8 cellular contexts compared by ENCODE assay signal in genomic region chr10:68231106-68231901, GRCh38. TPM values are rescaled to one million over a fixed set of nuclear protein-coding genes. Genes with fewer than 3 reads are reported as not detected.
DNase-seq lines count a peak whose midpoint lies in the region; ATAC-seq, FAIRE-seq and TF ChIP-seq lines count a peak whose summit lies in the region.

No MANE protein-coding gene starts in this region.

- H3K4ac ChIP-seq in H1 (replicated peaks; ENCODE audit: insufficient read length, low read depth, low read length), result no peak overlapping the region

- H3K27me3 ChIP-seq in H1 (replicated peaks in 1 of 4; ENCODE audit: control insufficient read depth in 3 of 4, extremely low read depth in 1 of 4, insufficient read depth in 3 of 4, low read length in 3 of 4), result peaks cover 0 to 5% (median 3%) of the 10 kb centered on the region in 4 experiments; a peak in 4 of 7 replicates

- peak overlapping the region; percentile 75 for H4K5ac ChIP-seq in H1 (ENCODE audit: insufficient read length, low read depth, low read length)

- peak in 1 of 2 experiments; percentile 8; a peak in 1 of 4 replicates for TF ChIP-seq RAD21 in H1 (IDR thresholded peaks at IDR 0.05 in 1 of 2, conservative IDR thresholded peaks at IDR 0.05 in 1 of 2; ENCODE audit: low read depth in 2 of 2, low read length in 2 of 2)

- H3K4me3 ChIP-seq in H1 (ENCODE audit: extremely low read depth in 1 of 4, insufficient read depth in 2 of 4, low read depth in 3 of 4, low read length in 4 of 4), result peak overlapping the region; percentile 54 to 74 (median 68)

- peak overlapping the region; percentile 99 for H2AFZ ChIP-seq in H1 (ENCODE audit: low read length)

- H2BK120ac ChIP-seq in H1 (replicated peaks; ENCODE audit: low read depth, low read length), result no peak overlapping the region

- TF ChIP-seq POLR2A in GM12892 (IDR thresholded peaks at IDR 0.05; ENCODE audit: low read depth, low read length) (no peak), H1 (IDR thresholded peaks at IDR 0.05; ENCODE audit: control extremely low read depth in 1 of 2, low read depth in 2 of 2, low read length in 2 of 2) (peak; percentile 29 to 74)

- FAIRE-seq in GM12892 (lab: Jason Lieb, UNC) (peak; percentile 82), H1 (lab: Jason Lieb, UNC) (no peak)

- H3K23me2 ChIP-seq in H1 (ENCODE audit: low read depth, low read length), result peaks cover 8% of the 10 kb centered on the region

- CTCF ChIA-PET in H1 (lab: Charles Lee; ENCODE audit: partially characterized antibody), result interaction anchor here (0.7 to 2.0 kb wide), 13 partner anchors 9 to 117 kb away, joined by 3 to 16 read pairs (median 4); partner anchors contain the start of gene PBLD

- no peak overlapping the region; the same call in 1 of the 2 replicates for H2BK5ac ChIP-seq in H1 (ENCODE audit: low read depth, low read length)

- peak overlapping the region; percentile 69; the same call in 1 of the 2 replicates for H2BK12ac ChIP-seq in H1 (ENCODE audit: low read depth, low read length)

- H4K91ac ChIP-seq in H1 (replicated peaks; ENCODE audit: insufficient read length, low read length), result peak overlapping the region; percentile 83

- 0 out of 2 replicates have a peak overlapping the region, but pooled peaks have one; percentile 19 for H2BK15ac ChIP-seq in H1 (ENCODE audit: low read length)

- DNase-seq in GM12892 (ENCODE audit: insufficient read length) (peak; percentile 75), NCI-H1417 treated with DMSO at 0.1 percent for 48 hours (lab: John Stamatoyannopoulos, UW) (peak; percentile 61), H1 (ENCODE audit: low read depth in 1 of 2, low spot score in 2 of 2) (peak; percentile 38 to 88), medulla oblongata (ENCODE audit: extremely low spot score) (peak; percentile 72)
- DNase-seq in activated CD4-positive, alpha-beta T cell treated with anti-CD3 and anti-CD28 coated beads for 48 hours, result peak; percentile 54
- DNase-seq in stimulated activated CD8-positive, alpha-beta memory T cell treated with anti-CD3 and anti-CD28 coated beads, Interleukin-12 subunit alpha, Interleukin-12 subunit beta, amount 100 ng/mL, for 4 hours (ENCODE audit: low read depth), result peak; percentile 1

- H3K36me3 ChIP-seq in H1 (ENCODE audit: control insufficient read depth in 2 of 4, insufficient read depth in 4 of 4, low read length in 3 of 4), result no peaks in the 10 kb centered on the region

- POLR2A ChIA-PET in H1 (lab: Charles Lee; ENCODE audit: partially characterized antibody), result interaction anchor here (0.6 to 4.0 kb wide), 11 partner anchors 8 to 564 kb away, joined by 3 to 64 read pairs (median 4); partner anchors contain the start of genes HERC4, HNRNPH3 and PBLD

- peak overlapping the region; percentile 64 for H3K27ac ChIP-seq in 22Rv1
- H3K27ac ChIP-seq in H1 (ENCODE audit: low read depth, low read length), result no peak overlapping the region; the same call in 1 of the 2 replicates

- H3K9me3 ChIP-seq in H1 (ENCODE audit: insufficient read depth in 2 of 2, low read depth in 1 of 2, low read length in 1 of 2), result no peaks in the 10 kb centered on the region

- peak overlapping the region; percentile 49 to 83 (median 64) for H3K9ac ChIP-seq in H1 (replicated peaks in 1 of 4; ENCODE audit: extremely low read depth in 1 of 4, low read depth in 3 of 4, low read length in 3 of 4)

- H3K18ac ChIP-seq in H1 (ENCODE audit: extremely low read depth, low read length), result peak overlapping the region; percentile 17; the same call in 1 of the 2 replicates

- peak overlapping the region; percentile 90 to 97 for H3K4me2 ChIP-seq in H1 (ENCODE audit: insufficient read depth in 1 of 2, low read depth in 2 of 2, low read length in 2 of 2)

- no peak overlapping the region for H3K14ac ChIP-seq in H1 (ENCODE audit: insufficient read length)

- H2BK20ac ChIP-seq in H1 (ENCODE audit: low read length), result 0 out of 2 replicates have a peak overlapping the region, but pooled peaks have one; percentile 6

- TF ChIP-seq EP300 in H1 (IDR thresholded peaks at IDR 0.05; ENCODE audit: borderline replicate concordance in 1 of 2, low read depth in 2 of 2, low read length in 2 of 2), result no peak

- H3K56ac ChIP-seq in H1 (replicated peaks; ENCODE audit: insufficient read length, low read depth, low read length), result peak overlapping the region; percentile 62

- peak; percentile 65 for TF ChIP-seq CTCF in 22Rv1 (IDR thresholded peaks at IDR 0.05)
- TF ChIP-seq CTCF in H1 (IDR thresholded peaks at IDR 0.05; ENCODE audit: control extremely low read depth in 1 of 3, insufficient read depth in 1 of 3, low read depth in 1 of 3, low read length in 3 of 3), result peak; percentile 33 to 46 (median 46)

- H3K79me2 ChIP-seq in H1 (ENCODE audit: control insufficient read depth in 1 of 2, insufficient read depth in 2 of 2, low read length in 2 of 2), result no peaks in the 10 kb centered on the region

- no peaks in the 10 kb centered on the region for H3K79me1 ChIP-seq in H1 (ENCODE audit: low read depth, low read length)

- H2AK5ac ChIP-seq in H1 (ENCODE audit: low read depth, low read length), result no peak overlapping the region

- H3K4me1 ChIP-seq in H1 (replicated peaks in 1 of 4; ENCODE audit: control insufficient read depth in 3 of 4, insufficient read depth in 4 of 4, low read length in 3 of 4), result peaks cover 0 to 5% (median 0%) of the 10 kb centered on the region in 4 experiments; a peak in 3 of 7 replicates

- H4K8ac ChIP-seq in H1 (ENCODE audit: extremely low read depth, insufficient read depth, low read length), result peak overlapping the region; percentile 95

- no peaks in the 10 kb centered on the region for H4K20me1 ChIP-seq in H1 (replicated peaks in 1 of 2; ENCODE audit: control insufficient read depth in 1 of 2, insufficient read depth in 2 of 2, low read length in 2 of 2)

- no peak overlapping the region for H3K23ac ChIP-seq in H1 (ENCODE audit: insufficient read length)

- peak; percentile 88 for ATAC-seq in HG02870 (IDR thresholded peaks at IDR 0.05; ENCODE audit: unreplicated experiment)

- 2% methylated on average over 81 of the region's 83 CpGs; no CpG with 5 or more reads in 1 of the 2 experiments for WGBS in H1 (ENCODE audit: extremely low coverage in 1 of 2, insufficient coverage in 1 of 2, insufficient read length in 1 of 2, insufficient replicate concordance in 2 of 2, low coverage in 1 of 2, low lambda C conversion rate in 2 of 2, missing lambda C conversion rate in 1 of 2), 2 experiments

TF ChIP-seq in H1, 55 proteins besides CTCF, POLR2A, EP300 and RAD21 (continues in another document):
- TF ChIP-seq TBP (IDR thresholded peaks at IDR 0.05; ENCODE audit: low read depth, low read length) (peak; percentile 10; the same call in 1 of the 2 replicates), ASH2L (IDR thresholded peaks at IDR 0.05; ENCODE audit: low read length) (peak; percentile 95), PHF8 (conservative IDR thresholded peaks at IDR 0.05; ENCODE audit: low read depth, low read length) (peak; percentile 82), HDAC2 (IDR thresholded peaks at IDR 0.05; ENCODE audit: borderline replicate concordance in 1 of 2, low read depth in 2 of 2, low read length in 2 of 2) (0 out of 4 replicates have a peak, but pooled peaks of 1 of the 2 experiments have one; percentile 2), RBBP5 (IDR thresholded peaks at IDR 0.05; ENCODE audit: borderline replicate concordance, low read depth, low read length) (peak; percentile 97), ATF2 (IDR thresholded peaks at IDR 0.05; ENCODE audit: low read length) (no peak), SP1 (IDR thresholded peaks at IDR 0.05; ENCODE audit: low read depth, low read length) (no peak), CBX5 (IDR thresholded peaks at IDR 0.05; ENCODE audit: low read depth, low read length) (no peak), E2F6 (IDR thresholded peaks at IDR 0.05) (peak; percentile 92), TAF1 (IDR thresholded peaks at IDR 0.05; ENCODE audit: low read depth, low read length) (peak; percentile 78), KDM4A (IDR thresholded peaks at IDR 0.05; ENCODE audit: low read depth, low read length, severe bottlenecking) (peak; percentile 96), POLR2AphosphoS5 (IDR thresholded peaks at IDR 0.05; ENCODE audit: low read depth, low read length) (peak; percentile 74), KDM1A (IDR thresholded peaks at IDR 0.05; ENCODE audit: borderline replicate concordance, low read length) (peak; percentile 52; the same call in 1 of the 2 replicates), BCL11A (IDR thresholded peaks at IDR 0.05; ENCODE audit: low read depth in 2 of 2, low read length in 2 of 2) (no peak), MAX (IDR thresholded peaks at IDR 0.05) (peak; percentile 95), NRF1 (IDR thresholded peaks at IDR 0.05; ENCODE audit: low read depth, low read length) (peak; percentile 61)

RNA-seq across cellular contexts. Expression of gene ATOH7, which starts 0.6 kb away (rescaled TPM):
- polyA plus RNA-seq in GM12892 (2012; ENCODE audit: missing spikeins), result not detected
- total RNA-seq in H1 (2021; fragmentation: NEBNext Ultra II Directional; extraction: Animal tissue kit (Norgen Biotek cat#: 25700)), result 0.21 and 0.39 TPM in 2 replicates
- 1.0 and 1.1 TPM in 2 replicates for polyA plus RNA-seq in H1 (2011; rRNA removed)
- 1.1 TPM for polyA plus RNA-seq in H1 (2011; cell fraction: cytosol; rRNA removed)
- 0.50 TPM for polyA plus RNA-seq in H1 (2011; cell fraction: nucleus; rRNA removed)
- polyA plus RNA-seq in H1 (2012, experiment 1 of 2), result 0.24 to 0.79 TPM (median 0.55 TPM) in 4 replicates
- polyA plus RNA-seq in H1 (2012, experiment 2 of 2), result 0.56 TPM
- polyA plus RNA-seq in H1 (2013, experiment 1 of 2), result 0.39 TPM
- polyA plus RNA-seq in H1 (2013, experiment 2 of 2), result 0.44 TPM
- 0.12 and 0.32 TPM in 2 replicates for polyA minus RNA-seq in H1 (2011; rRNA and poly(A)+ RNA removed)
- not detected for polyA minus RNA-seq in H1 (2011; cell fraction: cytosol; rRNA and poly(A)+ RNA removed)
- 2.4 TPM for polyA minus RNA-seq in H1 (2011; cell fraction: nucleus; rRNA and poly(A)+ RNA removed)

Comparison
In these comparisons a context has a peak if more than half of its experiments do, and no peak if none do; other contexts are left out.
1. DNase-seq: peak in every context shown above with its lines; median percentile 75 in GM12892; 72 in medulla oblongata; 63 in H1; 61 in NCI-H1417 treated with DMSO at 0.1 percent for 48 hours; 54 in activated CD4-positive, alpha-beta T cell treated with anti-CD3 and anti-CD28 coated beads for 48 hours; 1 in stimulated activated CD8-positive, alpha-beta memory T cell treated with anti-CD3 and anti-CD28 coated beads, Interleukin-12 subunit alpha, Interleukin-12 subunit beta, amount 100 ng/mL, for 4 hours.